In genomic region chr7:106425017-106425719, GRCh38 we compare ENCODE assay signal across 8 cellular contexts.
DNase-seq lines count a peak whose midpoint lies in the region; ATAC-seq and TF ChIP-seq lines count a peak whose summit lies in the region.

No MANE protein-coding gene starts in this region.

- H3K9me3 ChIP-seq in CD4-positive, alpha-beta memory T cell (ENCODE audit: control insufficient read depth in 1 of 2, low read length in 2 of 2), result no peaks in the 10 kb centered on the region
- H3K9me3 ChIP-seq in body of pancreas, result no peaks in the 10 kb centered on the region

- H3K4me1 Mint-ChIP-seq in CD4-positive, alpha-beta memory T cell, result peaks cover 7 to 12% (median 10%) of the 10 kb centered on the region in 4 donors

- intact Hi-C loops in CD4-positive, alpha-beta memory T cell (cut with micrococcal nuclease), result no loop called here
- intact Hi-C loops in body of pancreas (cut with DNase I), result no loop called here
- intact Hi-C loops in lower leg skin (cut with DNase I; ENCODE audit: low total_unique reads), result no loop called here

- no peaks in the 10 kb centered on the region for H3K27me3 Mint-ChIP-seq in CD4-positive, alpha-beta memory T cell

- peak; percentile 20 to 56 (median 23) for DNase-seq in CD4-positive, alpha-beta memory T cell
- DNase-seq in SKM-1 treated with dmso at 0.1 percent for 144 hours (lab: John Stamatoyannopoulos, UW; ENCODE audit: unreplicated experiment) (peak; percentile 91), body of pancreas (peak; percentile 63 to 90 (median 71)), lower leg skin (ENCODE audit: low spot score in 2 of 2) (peak; percentile 94 to 95), NCI-H524 (lab: John Stamatoyannopoulos, UW) (no peak)
- peak; percentile 15 for DNase-seq in stimulated activated CD8-positive, alpha-beta memory T cell treated with anti-CD3 and anti-CD28 coated beads, Interleukin-15, amount 100 ng/mL, for 24 hours (ENCODE audit: low read depth)

- CTCF ChIA-PET in CD4-positive, alpha-beta memory T cell (lab: Charles Lee; ENCODE audit: partially characterized antibody), result interaction anchor here (1.5 kb wide), 1 partner anchor 248 kb away, joined by 6 read pairs; no protein-coding TSS in a partner anchor

- no peaks in the 10 kb centered on the region for H3K27me3 ChIP-seq in CD4-positive, alpha-beta memory T cell (ENCODE audit: insufficient read depth, low read length)
- no peaks in the 10 kb centered on the region for H3K27me3 ChIP-seq in body of pancreas

- TF ChIP-seq POLR2A in body of pancreas (IDR thresholded peaks at IDR 0.05) (peak in 2 of 3 donors; percentile 25 to 48), lower leg skin (IDR thresholded peaks at IDR 0.05) (no peak)

- peaks cover 12% of the 10 kb centered on the region for H3K4me1 ChIP-seq in CD4-positive, alpha-beta memory T cell (ENCODE audit: insufficient read depth, low read length)
- H3K4me1 ChIP-seq in body of pancreas, result peaks cover 62% of the 10 kb centered on the region

- WGBS in body of pancreas, 2 donors, result 20 to 28% methylated on average over 7 of the region's 7 CpGs
- 9 to 10% methylated on average over 7 of the region's 7 CpGs for WGBS in lower leg skin, 2 donors

- H3K27ac Mint-ChIP-seq in CD4-positive, alpha-beta memory T cell, result peak overlapping the region in 6 of 7 donors; percentile 6 to 88 (median 66)

- H3K9me3 Mint-ChIP-seq in CD4-positive, alpha-beta memory T cell, result no peaks in the 10 kb centered on the region

- ATAC-seq in GM19397 (IDR thresholded peaks at IDR 0.05; ENCODE audit: unreplicated experiment) (peak; percentile 85), HG03460 (IDR thresholded peaks at IDR 0.05; ENCODE audit: unreplicated experiment) (peak; percentile 91), body of pancreas (peak; percentile 77)

- POLR2A ChIA-PET in CD4-positive, alpha-beta memory T cell (lab: Charles Lee; ENCODE audit: partially characterized antibody), result no interaction called here

- H3K4me3 ChIP-seq in CD4-positive, alpha-beta memory T cell (ENCODE audit: low read length in 2 of 2), result no peak overlapping the region
- H3K4me3 ChIP-seq in body of pancreas, result no peak overlapping the region
- no peak overlapping the region for H3K4me3 ChIP-seq in lower leg skin (ENCODE audit: low read depth, poor library complexity, severe bottlenecking)

- no peak overlapping the region for H3K27ac ChIP-seq in CD4-positive, alpha-beta memory T cell (ENCODE audit: low read depth, low read length)
- H3K27ac ChIP-seq in body of pancreas, result peak overlapping the region; percentile 77 to 89 (median 82)

- H3K36me3 ChIP-seq in CD4-positive, alpha-beta memory T cell (ENCODE audit: insufficient read depth, low read length), result no peaks in the 10 kb centered on the region
- H3K36me3 ChIP-seq in body of pancreas (replicated peaks in 1 of 2; ENCODE audit: insufficient read depth in 1 of 2, low read depth in 2 of 2), result no peaks in the 10 kb centered on the region

- H3K4me3 Mint-ChIP-seq in CD4-positive, alpha-beta memory T cell, result peak overlapping the region in 3 of 8 donors; percentile 8 to 65 (median 42)

- no peaks in the 10 kb centered on the region for H3K36me3 Mint-ChIP-seq in CD4-positive, alpha-beta memory T cell

- TF ChIP-seq CTCF in body of pancreas (IDR thresholded peaks at IDR 0.05) (no peak), lower leg skin (IDR thresholded peaks at IDR 0.05) (no peak)

Comparison
In these comparisons a context has a peak if more than half of its experiments do, and no peak if none do; other contexts are left out.
1. DNase-seq: peak in CD4-positive, alpha-beta memory T cell (5 of 5), SKM-1 treated with dmso at 0.1 percent for 144 hours (single experiment), body of pancreas (4 of 4), lower leg skin (2 of 2) and stimulated activated CD8-positive, alpha-beta memory T cell treated with anti-CD3 and anti-CD28 coated beads, Interleukin-15, amount 100 ng/mL, for 24 hours (single experiment); none in NCI-H524 (0 of 2).
2. POLR2A ChIP-seq: peak in body of pancreas (2 of 3); none in lower leg skin (0 of 2).
3. Peak in every context shown above with its lines, with median percentiles within 50 percentile points of each other: ATAC-seq.